Comparison of ENCODE assay signal across 1 cellular context in the genomic region with DNA sequence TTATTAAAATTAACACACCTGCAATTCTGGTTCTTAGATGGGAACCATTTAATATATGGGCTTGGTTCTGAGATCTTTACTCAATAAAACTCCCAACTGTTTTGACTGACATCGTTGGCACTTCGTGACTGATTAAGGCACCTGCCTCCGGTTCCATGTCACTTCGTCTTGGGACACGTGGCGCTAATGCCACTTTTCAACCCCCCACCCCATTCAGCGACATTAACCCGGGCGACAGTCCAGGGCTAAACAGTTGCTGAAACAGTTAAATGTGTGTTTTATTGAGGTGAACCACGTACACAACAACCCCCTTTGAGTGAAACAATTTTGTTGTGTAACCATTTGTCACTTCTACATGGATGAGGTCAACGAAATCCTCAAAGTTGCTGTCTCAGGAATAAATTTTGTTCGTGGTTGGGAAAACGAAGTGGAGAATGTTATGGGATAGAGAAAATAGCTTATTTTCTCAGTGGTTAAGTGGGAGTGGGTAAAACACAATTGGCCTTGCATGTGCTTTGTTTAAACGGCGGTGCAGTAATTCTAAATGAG.
TF ChIP-seq lines count a peak whose summit lies in the region.

No MANE protein-coding gene starts in this region.

TF ChIP-seq in K562, 482 proteins besides CTCF, POLR2A, EP300 and RAD21 (continued from another document and continues in another):
- no peak for TF ChIP-seq ETV6 (IDR thresholded peaks at IDR 0.05; ENCODE audit: borderline replicate concordance in 1 of 2, low read depth in 2 of 2, low read length in 1 of 2)
- TF ChIP-seq ETV6 (CRISPR knock-in tag; IDR thresholded peaks at IDR 0.05; ENCODE audit: borderline replicate concordance), result no peak
- peak; percentile 22; the same call in 1 of the 2 replicates for TF ChIP-seq ZNF589 (CRISPR knock-in tag; IDR thresholded peaks at IDR 0.05; ENCODE audit: low read depth)
- 0 out of 2 replicates have a peak, but pooled peaks have one; percentile 4 for TF ChIP-seq RAD51 (IDR thresholded peaks at IDR 0.05; ENCODE audit: borderline replicate concordance, low read depth)
- no peak for TF ChIP-seq CBX5 (IDR thresholded peaks at IDR 0.05; ENCODE audit: borderline replicate concordance, low read depth)
- no peak for TF ChIP-seq HES1 (IDR thresholded peaks at IDR 0.05; ENCODE audit: low read depth)
- no peak for TF ChIP-seq CC2D1A (IDR thresholded peaks at IDR 0.05)
- no peak for TF ChIP-seq ZMIZ1 (IDR thresholded peaks at IDR 0.05; ENCODE audit: low read depth in 2 of 2, low read length in 2 of 2)
- TF ChIP-seq MAX (CRISPR knock-in tag; IDR thresholded peaks at IDR 0.05), result no peak
- no peak for TF ChIP-seq SIX5 (IDR thresholded peaks at IDR 0.05; ENCODE audit: borderline replicate concordance in 1 of 2, insufficient read depth in 1 of 2, low read depth in 1 of 2, low read length in 2 of 2)
- 0 out of 4 replicates have a peak, but pooled peaks of 1 of the 2 experiments have one; percentile 28 for TF ChIP-seq ARNT (IDR thresholded peaks at IDR 0.05)
- TF ChIP-seq MLLT1 (IDR thresholded peaks at IDR 0.05), result peak in 1 of 2 experiments; percentile 11; a peak in 2 of 4 replicates
- no peak for TF ChIP-seq PHF20 (IDR thresholded peaks at IDR 0.05; ENCODE audit: partially characterized antibody)
- TF ChIP-seq CBX1 (IDR thresholded peaks at IDR 0.05; ENCODE audit: low read depth), result no peak
- TF ChIP-seq ZNF445 (CRISPR knock-in tag; IDR thresholded peaks at IDR 0.05; ENCODE audit: low read depth), result no peak
- no peak for TF ChIP-seq RBM34 (IDR thresholded peaks at IDR 0.05; ENCODE audit: borderline replicate concordance, insufficient read depth, low read length)
- no peak for TF ChIP-seq ZNF699 (CRISPR knock-in tag; IDR thresholded peaks at IDR 0.05; ENCODE audit: insufficient replicate concordance)
- TF ChIP-seq POLR2B (IDR thresholded peaks at IDR 0.05; ENCODE audit: low read depth, partially characterized antibody), result peak; percentile 44
- 0 out of 4 replicates have a peak, but pooled peaks of 1 of the 2 experiments have one; percentile 17 for TF ChIP-seq FOXK2 (conservative IDR thresholded peaks at IDR 0.05 in 1 of 2, IDR thresholded peaks at IDR 0.05 in 1 of 2; ENCODE audit: low read depth in 2 of 2)
- TF ChIP-seq ZNF584 (CRISPR knock-in tag; IDR thresholded peaks at IDR 0.05; ENCODE audit: low read depth), result 0 out of 2 replicates have a peak, but pooled peaks have one; percentile 65
- peak; percentile 50; the same call in 1 of the 2 replicates for TF ChIP-seq ZBTB9 (CRISPR knock-in tag; IDR thresholded peaks at IDR 0.05)
- TF ChIP-seq ZNF212 (CRISPR knock-in tag; IDR thresholded peaks at IDR 0.05), result no peak
- no peak for TF ChIP-seq ZFX (CRISPR knock-in tag; IDR thresholded peaks at IDR 0.05)
- no peak for TF ChIP-seq ETV1 (tag; conservative IDR thresholded peaks at IDR 0.05; ENCODE audit: low read depth)
- no peak for TF ChIP-seq RFX1 (IDR thresholded peaks at IDR 0.05)
- no peak for TF ChIP-seq ZNF239 (CRISPR knock-in tag; IDR thresholded peaks at IDR 0.05)
- TF ChIP-seq GTF2F1 (IDR thresholded peaks at IDR 0.05; ENCODE audit: low read depth, low read length), result no peak
- no peak for TF ChIP-seq ZNF318 (IDR thresholded peaks at IDR 0.05; ENCODE audit: borderline replicate concordance in 1 of 2, low read depth in 1 of 2)
- TF ChIP-seq THRB (CRISPR knock-in tag; conservative IDR thresholded peaks at IDR 0.05), result no peak
- no peak for TF ChIP-seq CEBPG (CRISPR knock-in tag; IDR thresholded peaks at IDR 0.05)
- TF ChIP-seq CEBPG (tag; conservative IDR thresholded peaks at IDR 0.05 in 1 of 2, IDR thresholded peaks at IDR 0.05 in 1 of 2), result 0 out of 4 replicates have a peak, but pooled peaks have one; percentile 10 to 33
- TF ChIP-seq SRF (CRISPR knock-in tag; IDR thresholded peaks at IDR 0.05), result no peak
- TF ChIP-seq ELF2 (CRISPR knock-in tag; IDR thresholded peaks at IDR 0.05), result no peak
- TF ChIP-seq STAT5A (IDR thresholded peaks at IDR 0.05; ENCODE audit: borderline replicate concordance, low read length), result no peak
- no peak for TF ChIP-seq SIN3A (IDR thresholded peaks at IDR 0.05; ENCODE audit: borderline replicate concordance in 2 of 2, control insufficient read depth in 1 of 2, low read depth in 2 of 2, low read length in 2 of 2)
- TF ChIP-seq MCM3 (IDR thresholded peaks at IDR 0.05), result no peak
- TF ChIP-seq CTBP1 (IDR thresholded peaks at IDR 0.05; ENCODE audit: borderline replicate concordance), result no peak
- TF ChIP-seq ZNF76 (CRISPR knock-in tag; IDR thresholded peaks at IDR 0.05; ENCODE audit: borderline replicate concordance), result no peak
- no peak for TF ChIP-seq ZNF174 (CRISPR knock-in tag; IDR thresholded peaks at IDR 0.05)
- 0 out of 2 replicates have a peak, but pooled peaks have one; percentile 23 for TF ChIP-seq ZNF583 (CRISPR knock-in tag; IDR thresholded peaks at IDR 0.05)
- TF ChIP-seq PML (IDR thresholded peaks at IDR 0.05; ENCODE audit: low read length), result 0 out of 2 replicates have a peak, but pooled peaks have one; percentile 1
- no peak for TF ChIP-seq NR4A1 (CRISPR knock-in tag; IDR thresholded peaks at IDR 0.05)
- peak; percentile 43; the same call in 1 of the 2 replicates for TF ChIP-seq NR4A1 (tag; IDR thresholded peaks at IDR 0.05)
- no peak for TF ChIP-seq ZNF3 (CRISPR knock-in tag; IDR thresholded peaks at IDR 0.05)
- no peak for TF ChIP-seq FOXP1 (CRISPR knock-in tag; IDR thresholded peaks at IDR 0.05)
- no peak for TF ChIP-seq POU5F1 (IDR thresholded peaks at IDR 0.05; ENCODE audit: borderline replicate concordance, low read depth, low read length, partially characterized antibody)
- TF ChIP-seq ZNF316 (IDR thresholded peaks at IDR 0.05), result peak; percentile 84
